ENCODE assay signal across 9 cellular contexts in the genomic region with DNA sequence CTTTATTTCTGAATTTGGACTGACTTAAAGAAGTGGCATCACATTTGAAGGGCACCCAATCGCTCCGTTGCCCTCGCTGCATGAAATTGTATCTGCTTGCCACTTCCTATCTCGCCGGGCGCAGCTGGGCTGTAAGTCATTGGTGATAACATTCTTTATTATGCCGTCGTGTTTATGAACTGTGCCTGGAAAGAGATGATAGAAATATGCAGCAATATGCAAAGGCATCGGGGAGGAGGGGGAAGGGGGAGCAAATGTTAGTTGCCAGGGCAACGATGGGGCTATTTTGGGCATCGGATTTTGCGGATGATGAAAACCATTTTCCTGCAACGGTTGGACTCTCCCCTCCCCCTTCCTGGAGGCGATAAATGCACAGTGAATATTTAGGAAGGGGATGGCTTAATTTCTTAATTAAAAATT.
DNase-seq lines count a peak whose midpoint lies in the region; ATAC-seq lines count a peak whose summit lies in the region.
"Had no signal": no experiment of that assay in that cellular context is flagged by ENCODE, and none has a peak within 500 bp of the region (broad histone marks: within the 10 kb centered on the region; RNA-seq: fewer than 3 reads in every experiment).

No MANE protein-coding gene starts in this region.

- DNase-seq in NCI-H187 (lab: John Stamatoyannopoulos, UW): peak; percentile 43 to 46
- no peak for DNase-seq in NCI-H187 treated with DMSO at 0.1 percent for 48 hours (lab: John Stamatoyannopoulos, UW)
- peak; percentile 3 for DNase-seq in activated T-helper 1 cell treated with Interleukin-2 at 50 U/mL for 16 hours (ENCODE audit: low read depth)
- DNase-seq in right cardiac atrium: no peak
- DNase-seq in stimulated activated naive CD8-positive, alpha-beta T cell treated with anti-CD3 and anti-CD28 coated beads, Interleukin-15, amount 100 ng/mL, for 72 hours: no peak

- under 1% methylated on average over 14 of the region's 14 CpGs for WGBS in right cardiac atrium

- H3K4me3 ChIP-seq in right cardiac atrium (ENCODE audit: low read length): peak overlapping the region; percentile 25
- H3K4me3 ChIP-seq: A549 had no signal

- H3K27ac ChIP-seq in right cardiac atrium (ENCODE audit: low read length): no peak overlapping the region
- H3K27ac ChIP-seq: A549 had no signal

- peak overlapping the region in 1 of 2 donors; percentile 14 for H3K27ac Mint-ChIP-seq in stimulated activated naive CD8-positive, alpha-beta T cell treated with anti-CD3 and anti-CD28 coated beads, Interleukin-15, amount 100 ng/mL, for 72 hours

- no peaks in the 10 kb centered on the region for H3K9me3 Mint-ChIP-seq in stimulated activated naive CD8-positive, alpha-beta T cell treated with anti-CD3 and anti-CD28 coated beads, Interleukin-15, amount 100 ng/mL, for 72 hours

- intact Hi-C loops in right cardiac atrium (cut with DNase I): no loop called here

- peaks cover 2% of the 10 kb centered on the region for H3K4me1 ChIP-seq in right cardiac atrium (ENCODE audit: control insufficient read depth, insufficient read depth, low read length)

- no peaks in the 10 kb centered on the region for H3K27me3 ChIP-seq in right cardiac atrium (ENCODE audit: control insufficient read depth, insufficient read depth)

- H3K4me1 Mint-ChIP-seq in stimulated activated naive CD8-positive, alpha-beta T cell treated with anti-CD3 and anti-CD28 coated beads, Interleukin-15, amount 100 ng/mL, for 72 hours: peaks cover 29% of the 10 kb centered on the region

- peaks cover 25% of the 10 kb centered on the region for H3K27me3 Mint-ChIP-seq in stimulated activated naive CD8-positive, alpha-beta T cell treated with anti-CD3 and anti-CD28 coated beads, Interleukin-15, amount 100 ng/mL, for 72 hours

- H3K4me3 Mint-ChIP-seq in stimulated activated naive CD8-positive, alpha-beta T cell treated with anti-CD3 and anti-CD28 coated beads, Interleukin-15, amount 100 ng/mL, for 72 hours: peak overlapping the region; percentile 53 to 66

- no peaks in the 10 kb centered on the region for H3K9me3 ChIP-seq in right cardiac atrium (ENCODE audit: control insufficient read depth, low read length)
- H3K9me3 ChIP-seq: A549 had no signal

- ATAC-seq in right cardiac atrium (peak in 1 of 2 donors; percentile 37), HG02840 (IDR thresholded peaks at IDR 0.05; ENCODE audit: low FRiP score, unreplicated experiment) (no peak), HG03025 (IDR thresholded peaks at IDR 0.05; ENCODE audit: low FRiP score, unreplicated experiment) (no peak), GM21723 (IDR thresholded peaks at IDR 0.05; ENCODE audit: unreplicated experiment) (no peak)
- ATAC-seq in stimulated activated naive CD8-positive, alpha-beta T cell treated with anti-CD3 and anti-CD28 coated beads, Interleukin-15, amount 100 ng/mL, for 72 hours: peak; percentile 31

Comparison
In these comparisons a context has a peak if more than half of its experiments do, and no peak if none do; other contexts are left out.
1. DNase-seq: peak in NCI-H187 (2 of 2) and activated T-helper 1 cell treated with Interleukin-2 at 50 U/mL for 16 hours (single experiment); none in NCI-H187 treated with DMSO at 0.1 percent for 48 hours (single experiment), right cardiac atrium (0 of 3) and stimulated activated naive CD8-positive, alpha-beta T cell treated with anti-CD3 and anti-CD28 coated beads, Interleukin-15, amount 100 ng/mL, for 72 hours (0 of 2).